Comparison of ENCODE assay signal across 9 cellular contexts in the genomic region with DNA sequence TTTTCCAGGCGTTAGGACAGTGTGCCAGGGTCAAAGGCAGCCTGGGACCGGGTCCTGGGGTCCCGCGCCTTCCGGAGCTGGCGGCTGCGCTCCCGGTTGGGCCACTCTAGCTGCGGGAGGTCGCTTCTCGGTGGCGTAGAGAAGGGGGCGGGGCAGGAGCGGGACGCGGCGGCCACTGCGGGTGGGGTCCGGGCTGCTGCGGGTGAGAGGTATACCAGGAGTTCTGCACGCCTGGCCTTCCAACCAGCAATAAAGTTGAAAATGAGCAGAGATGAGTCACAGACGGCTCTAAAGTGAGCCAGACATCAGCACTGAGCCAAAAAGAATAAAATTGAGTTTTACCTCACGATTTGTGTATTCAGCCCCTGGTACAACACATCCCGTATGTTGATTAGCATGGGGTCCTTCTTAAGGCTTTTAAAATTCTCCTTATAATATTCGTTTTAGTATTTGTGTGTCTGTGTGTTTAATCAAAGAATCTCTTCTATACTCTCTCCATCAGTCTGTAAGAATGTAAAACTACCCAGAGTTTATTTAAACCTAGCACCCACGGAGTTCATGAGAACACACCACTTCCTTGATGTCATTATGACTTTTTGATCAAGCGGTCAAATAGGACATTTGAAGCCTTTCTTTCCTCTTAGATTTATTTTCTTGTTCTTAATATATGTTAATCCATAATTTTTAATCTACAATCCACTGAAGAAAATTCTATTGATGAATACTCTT. TPM values are rescaled to one million over a fixed set of nuclear protein-coding genes. Genes with fewer than 3 reads are reported as not detected.
A peak's percentile ranks its signal among the peaks of the same experiment; 100 is the strongest.
DNase-seq lines count a peak whose midpoint lies in the region; ATAC-seq and TF ChIP-seq lines count a peak whose summit lies in the region.
"Had no signal": no experiment of that assay in that cellular context is flagged by ENCODE, and none has a peak within 500 bp of the region (broad histone marks: within the 10 kb centered on the region; RNA-seq: fewer than 3 reads in every experiment).

Gene C1GALT1C1L, minus strand, starts transcription at position 108 of the 729 bp plus-strand sequence. Its CDS starts 107 bp downstream, at position 1.

- H3K27me3 ChIP-seq in Peyer's patch (no peaks in the 10 kb centered on the region), body of pancreas (no peaks in the 10 kb centered on the region)

- TF ChIP-seq CTCF in Peyer's patch (IDR thresholded peaks at IDR 0.05) (no peak), body of pancreas (IDR thresholded peaks at IDR 0.05) (no peak)

- H3K27ac ChIP-seq in Peyer's patch (peak within 1 kb of the TSS in 1 of 4 donors; percentile 13), body of pancreas (peak within 1 kb of the TSS in 3 of 4 donors; percentile 16 to 50 (median 26))
- H3K27ac ChIP-seq: 22Rv1 had no signal

- intact Hi-C loops in body of pancreas (cut with DNase I): no loop called here

- TF ChIP-seq POLR2A in Peyer's patch (IDR thresholded peaks at IDR 0.05): no peak
- TF ChIP-seq POLR2A in body of pancreas (IDR thresholded peaks at IDR 0.05): peak in 1 of 3 donors; percentile 36

- H3K36me3 ChIP-seq in Peyer's patch (no peaks in the 10 kb centered on the region), body of pancreas (replicated peaks in 1 of 2; ENCODE audit: insufficient read depth in 1 of 2, low read depth in 2 of 2) (no peaks in the 10 kb centered on the region)

- 3 to 11% methylated on average over 13 to 27 of the region's 27 CpGs for WGBS in body of pancreas, 2 donors

- H3K4me1 ChIP-seq in Peyer's patch: no peaks in the 10 kb centered on the region
- peaks cover 6% of the 10 kb centered on the region for H3K4me1 ChIP-seq in body of pancreas

- peak; percentile 89 for ATAC-seq in body of pancreas

- peak; percentile 71 for DNase-seq in DMS 273 (lab: John Stamatoyannopoulos, UW; ENCODE audit: unreplicated experiment)
- no peak for DNase-seq in DMS 273 treated with DMSO at 0.1 percent for 48 hours (lab: John Stamatoyannopoulos, UW)
- peak in 2 of 3 donors; percentile 60 to 68 for DNase-seq in Peyer's patch
- peak; percentile 62 to 76 (median 66) for DNase-seq in body of pancreas
- peak; percentile 5 for DNase-seq in inferior parietal cortex (ENCODE audit: extremely low spot score)
- DNase-seq in stimulated activated CD4-positive, alpha-beta T cell treated with anti-CD3 and anti-CD28 coated beads, Interleukin-12 subunit alpha, Interleukin-12 subunit beta, amount 100 ng/mL, for 24 hours (ENCODE audit: low read depth in 2 of 2): peak; percentile 8 to 38
- DNase-seq in cerebellar cortex (ENCODE audit: low spot score): no peak
- no peak for DNase-seq in ecto neural progenitor cell (ENCODE audit: low spot score)

- H3K4me3 ChIP-seq in Peyer's patch (peak within 1 kb of the TSS; percentile 16 to 55 (median 36)), body of pancreas (peak within 1 kb of the TSS; percentile 15 to 64)

- H3K9me3 ChIP-seq in Peyer's patch (no peaks in the 10 kb centered on the region), body of pancreas (no peaks in the 10 kb centered on the region)

RNA-seq across cellular contexts. Expression of gene C1GALT1C1L, which starts in this region (rescaled TPM):
- total RNA-seq in Peyer's patch (not detected), body of pancreas (1 to 10 TPM in 1 of 2 donors, not detected in 1; 2.6 TPM)

Comparison
In these comparisons a context has a peak if more than half of its experiments do, and no peak if none do; other contexts are left out.
1. DNase-seq: peak in DMS 273 (single experiment), body of pancreas (4 of 4), inferior parietal cortex (single experiment) and stimulated activated CD4-positive, alpha-beta T cell treated with anti-CD3 and anti-CD28 coated beads, Interleukin-12 subunit alpha, Interleukin-12 subunit beta, amount 100 ng/mL, for 24 hours (2 of 2); none in DMS 273 treated with DMSO at 0.1 percent for 48 hours (single experiment), cerebellar cortex (single experiment) and ecto neural progenitor cell (single experiment).
2. Peak in DNase-seq and H3K4me3 ChIP-seq in Peyer's patch; RNA of the gene not detected or under 1 TPM.